14 cellular contexts compared by ENCODE assay signal in the genomic region with DNA sequence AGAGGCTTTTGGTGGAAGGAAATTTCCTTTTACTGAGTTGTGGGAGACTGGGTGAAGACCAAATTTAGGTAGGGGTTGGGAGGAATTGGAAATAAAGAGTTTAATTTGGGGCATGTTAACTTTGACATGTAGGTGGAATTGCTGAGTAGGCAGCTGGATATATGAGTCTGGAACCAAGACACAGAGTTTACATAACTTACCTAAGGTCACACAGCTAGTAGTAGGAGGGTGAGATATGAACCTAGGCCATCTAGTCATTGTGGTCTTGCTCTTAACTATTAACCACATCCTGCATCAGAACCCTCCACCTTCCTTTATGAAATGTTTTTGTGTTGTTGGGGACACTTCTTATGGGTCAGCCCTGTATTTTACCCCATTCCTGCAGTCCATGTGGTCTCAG.
DNase-seq lines count a peak whose midpoint lies in the region; ATAC-seq and TF ChIP-seq lines count a peak whose summit lies in the region.
"Had no signal": no experiment of that assay in that cellular context is flagged by ENCODE, and none has a peak within 500 bp of the region (broad histone marks: within the 10 kb centered on the region; RNA-seq: fewer than 3 reads in every experiment).

No MANE protein-coding gene starts in this region.

- in situ Hi-C loops in brain microvascular endothelial cell (cut with HindIII; ENCODE audit: low pct_ligation_motif_present, low sequenced_read_pairs), result no loop called here

- POLR2A ChIA-PET in activated naive CD8-positive, alpha-beta T cell treated with anti-CD3 and anti-CD28 coated beads, Interleukin-2, amount 10 ng/mL, durations not matched to agents 7 days and 5 days (lab: Charles Lee), result interaction anchor here (0.7 kb wide), 1 partner anchor 1948 kb away, joined by 4 read pairs; no protein-coding TSS in a partner anchor

- peaks cover under 1% of the 10 kb centered on the region for H3K36me3 Mint-ChIP-seq in activated naive CD8-positive, alpha-beta T cell treated with anti-CD3 and anti-CD28 coated beads, Interleukin-2, amount 10 ng/mL, durations not matched to agents 7 days and 5 days
- no peaks in the 10 kb centered on the region for H3K36me3 Mint-ChIP-seq in activated naive CD8-positive, alpha-beta T cell treated with anti-CD3 and anti-CD28 coated beads for 36 hours

- H3K27ac Mint-ChIP-seq in activated naive CD8-positive, alpha-beta T cell treated with anti-CD3 and anti-CD28 coated beads, Interleukin-2, amount 10 ng/mL, durations not matched to agents 7 days and 5 days, result no peak overlapping the region
- H3K27ac Mint-ChIP-seq in activated naive CD8-positive, alpha-beta T cell treated with anti-CD3 and anti-CD28 coated beads for 36 hours, result no peak overlapping the region

- H3K27me3 ChIP-seq in right atrium auricular region (no peaks in the 10 kb centered on the region), brain microvascular endothelial cell (replicated peaks) (no peaks in the 10 kb centered on the region)
- H3K27me3 ChIP-seq: breast epithelium had no signal

- no peak for TF ChIP-seq CTCF in right atrium auricular region (IDR thresholded peaks at IDR 0.05)
- no peak for TF ChIP-seq CTCF in brain microvascular endothelial cell (IDR thresholded peaks at IDR 0.05; ENCODE audit: low read depth, low read length, missing control alignments)

- no peak overlapping the region for H3K4me3 Mint-ChIP-seq in activated naive CD8-positive, alpha-beta T cell treated with anti-CD3 and anti-CD28 coated beads, Interleukin-2, amount 10 ng/mL, durations not matched to agents 7 days and 5 days
- H3K4me3 Mint-ChIP-seq in activated naive CD8-positive, alpha-beta T cell treated with anti-CD3 and anti-CD28 coated beads for 36 hours, result no peak overlapping the region

- no peaks in the 10 kb centered on the region for H3K36me3 ChIP-seq in right atrium auricular region
- H3K36me3 ChIP-seq in brain microvascular endothelial cell (replicated peaks), result no peaks in the 10 kb centered on the region
- H3K36me3 ChIP-seq: breast epithelium had no signal

- no peaks in the 10 kb centered on the region for H3K4me1 ChIP-seq in right atrium auricular region
- H3K4me1 ChIP-seq: breast epithelium had no signal

- H3K27me3 Mint-ChIP-seq in activated naive CD8-positive, alpha-beta T cell treated with anti-CD3 and anti-CD28 coated beads, Interleukin-2, amount 10 ng/mL, durations not matched to agents 7 days and 5 days, result no peaks in the 10 kb centered on the region
- H3K27me3 Mint-ChIP-seq in activated naive CD8-positive, alpha-beta T cell treated with anti-CD3 and anti-CD28 coated beads for 36 hours, result peaks cover 9% of the 10 kb centered on the region

- peaks cover under 1% of the 10 kb centered on the region for H3K9me3 Mint-ChIP-seq in activated naive CD8-positive, alpha-beta T cell treated with anti-CD3 and anti-CD28 coated beads, Interleukin-2, amount 10 ng/mL, durations not matched to agents 7 days and 5 days
- H3K9me3 Mint-ChIP-seq in activated naive CD8-positive, alpha-beta T cell treated with anti-CD3 and anti-CD28 coated beads for 36 hours, result no peaks in the 10 kb centered on the region

- H3K9me3 ChIP-seq in right atrium auricular region, result no peaks in the 10 kb centered on the region
- H3K9me3 ChIP-seq: breast epithelium had no signal

- H3K27ac ChIP-seq in right atrium auricular region, result no peak overlapping the region
- no peak overlapping the region for H3K27ac ChIP-seq in brain microvascular endothelial cell
- H3K27ac ChIP-seq: breast epithelium, epithelial cell of prostate, skin epidermis had no signal

- H3K4me3 ChIP-seq in right atrium auricular region (no peak overlapping the region), brain microvascular endothelial cell (ENCODE audit: low read depth, low read length) (no peak overlapping the region)
- H3K4me3 ChIP-seq: breast epithelium, skin epidermis had no signal

- ATAC-seq in activated naive CD8-positive, alpha-beta T cell treated with anti-CD3 and anti-CD28 coated beads, Interleukin-2, amount 10 ng/mL, durations not matched to agents 7 days and 5 days (ENCODE audit: low read depth), result peak; percentile 70
- ATAC-seq in GM21717 (IDR thresholded peaks at IDR 0.05; ENCODE audit: unreplicated experiment), result peak; percentile 78
- ATAC-seq in HG03159 (IDR thresholded peaks at IDR 0.05; ENCODE audit: unreplicated experiment), result peak; percentile 81

- DNase-seq in activated naive CD8-positive, alpha-beta T cell treated with anti-CD3 and anti-CD28 coated beads, Interleukin-2, amount 10 ng/mL, durations not matched to agents 7 days and 5 days, result no peak
- no peak for DNase-seq in activated naive CD8-positive, alpha-beta T cell treated with anti-CD3 and anti-CD28 coated beads for 36 hours
- DNase-seq in right atrium auricular region (ENCODE audit: low spot score) (no peak), DMS53 (lab: John Stamatoyannopoulos, UW) (no peak), NCI-H2081 (lab: John Stamatoyannopoulos, UW) (no peak), brain microvascular endothelial cell (no peak)
- DNase-seq: GDM1; stimulated activated CD8-positive, alpha-beta memory T cell treated with anti-CD3 and anti-CD28 coated beads, Interleukin-4, amount 100 ng/mL, for 48 hours; SW 1271 had no signal

- H3K4me1 Mint-ChIP-seq in activated naive CD8-positive, alpha-beta T cell treated with anti-CD3 and anti-CD28 coated beads, Interleukin-2, amount 10 ng/mL, durations not matched to agents 7 days and 5 days, result peaks cover 19% of the 10 kb centered on the region
- H3K4me1 Mint-ChIP-seq in activated naive CD8-positive, alpha-beta T cell treated with anti-CD3 and anti-CD28 coated beads for 36 hours, result peaks cover 34% of the 10 kb centered on the region
